Comparison of ENCODE assay signal across 8 cellular contexts in genomic region chr7:101342892-101343291, GRCh38. TPM values are rescaled to one million over a fixed set of nuclear protein-coding genes. Genes with fewer than 3 reads are reported as not detected.
"Had no signal": no experiment of that assay in that cellular context is flagged by ENCODE, and none has a peak within 500 bp of the region (broad histone marks: within the 10 kb centered on the region; RNA-seq: fewer than 3 reads in every experiment).

No MANE protein-coding gene starts in this region.

- H3K4me1 ChIP-seq: HAP-1 had no signal

- H3K9me3 ChIP-seq: HAP-1 had no signal

- H3K9me3 Mint-ChIP-seq: HFFc6 had no signal

- H3K36me3 ChIP-seq: HAP-1 had no signal

- DNase-seq: GOT3, HFFc6, IMR-90, KG1 had no signal

- H3K4me3 Mint-ChIP-seq: HFFc6 had no signal

- H3K27ac Mint-ChIP-seq: HFFc6 had no signal

- ATAC-seq: HCT116 had no signal

- H3K4me3 ChIP-seq: HAP-1, K562 had no signal

- H3K27ac ChIP-seq: HL-60 had no signal

RNA-seq across cellular contexts. Expression of gene COL26A1, which starts 19.8 kb away (rescaled TPM):
- total RNA-seq: HFFc6, IMR-90 had no signal
- polyA plus RNA-seq: IMR-90 had no signal
